ENCODE assay signal across 7 cellular contexts in genomic region chr1:151510020-151510405, GRCh38. TPM values are rescaled to one million over a fixed set of nuclear protein-coding genes. Genes with fewer than 3 reads are reported as not detected.
DNase-seq lines count a peak whose midpoint lies in the region; ATAC-seq and TF ChIP-seq lines count a peak whose summit lies in the region.

No MANE protein-coding gene starts in this region.

- no peaks in the 10 kb centered on the region for H3K9me2 ChIP-seq in GM23338 (ENCODE audit: insufficient read depth)

- H3K4me3 ChIP-seq in GM23338 = peak overlapping the region; percentile 91

- TF ChIP-seq CTCF in GM23338 (conservative IDR thresholded peaks at IDR 0.05; ENCODE audit: low read depth in 2 of 2) (no peak), endothelial cell (IDR thresholded peaks at IDR 0.05; ENCODE audit: unreplicated experiment) (no peak), neural crest cell (conservative IDR thresholded peaks at IDR 0.05) (no peak)

- peaks cover 9% of the 10 kb centered on the region for H3K27me3 Mint-ChIP-seq in GM23338 (ENCODE audit: insufficient read depth, low read depth, poor library complexity)
- peaks cover 6% of the 10 kb centered on the region for H3K27me3 Mint-ChIP-seq in endothelial cell (ENCODE audit: unreplicated experiment)
- peaks cover 21% of the 10 kb centered on the region for H3K27me3 Mint-ChIP-seq in neural crest cell (ENCODE audit: low read depth)

- H3K27ac Mint-ChIP-seq in GM23338 (peak overlapping the region; percentile 87), endothelial cell (ENCODE audit: unreplicated experiment) (no peak overlapping the region), neural crest cell (ENCODE audit: unreplicated experiment) (no peak overlapping the region)

- H3K27me3 ChIP-seq in GM23338 (ENCODE audit: insufficient read depth) = no peaks in the 10 kb centered on the region

- H3K36me3 Mint-ChIP-seq in GM23338 (ENCODE audit: low read depth) (no peaks in the 10 kb centered on the region; the same call in 1 of the 3 replicates), endothelial cell (ENCODE audit: low read depth, unreplicated experiment) (peaks cover 17% of the 10 kb centered on the region), neural crest cell (ENCODE audit: low read depth) (no peaks in the 10 kb centered on the region)

- H3K27ac ChIP-seq in GM23338 (ENCODE audit: low read depth) = peak overlapping the region; percentile 99

- no peaks in the 10 kb centered on the region for H3K9me3 Mint-ChIP-seq in GM23338
- H3K9me3 Mint-ChIP-seq in endothelial cell (ENCODE audit: unreplicated experiment) = no peaks in the 10 kb centered on the region
- H3K9me3 Mint-ChIP-seq in neural crest cell = no peaks in the 10 kb centered on the region

- peaks cover 35% of the 10 kb centered on the region for H3K4me1 ChIP-seq in GM23338 (ENCODE audit: insufficient read depth)

- H3K4me2 ChIP-seq in GM23338 = peak overlapping the region; percentile 83

- no peak overlapping the region for H2AFZ ChIP-seq in GM23338

- no peaks in the 10 kb centered on the region for H3K36me3 ChIP-seq in GM23338 (ENCODE audit: insufficient read depth)

- peaks cover 28% of the 10 kb centered on the region for H3K4me1 Mint-ChIP-seq in GM23338
- H3K4me1 Mint-ChIP-seq in endothelial cell (ENCODE audit: unreplicated experiment) = peaks cover 35% of the 10 kb centered on the region
- peaks cover 39% of the 10 kb centered on the region for H3K4me1 Mint-ChIP-seq in neural crest cell

- H4K20me1 ChIP-seq in GM23338 (replicated peaks; ENCODE audit: insufficient read depth) = peaks cover 7% of the 10 kb centered on the region; the same call in 1 of the 2 replicates

- DNase-seq in GM23338 (ENCODE audit: low spot score) (peak; percentile 83), NCI-H526 treated with DMSO at 0.1 percent for 48 hours (lab: John Stamatoyannopoulos, UW) (peak; percentile 96), endothelial cell (ENCODE audit: low spot score) (no peak), neural crest cell (ENCODE audit: low read depth, low spot score) (no peak), epidermal melanocyte (ENCODE audit: insufficient read length, low spot score) (no peak), NOMO-1 treated with dmso at 0.1 percent for 144 hours (lab: John Stamatoyannopoulos, UW; ENCODE audit: unreplicated experiment) (no peak)

- H3K4me3 Mint-ChIP-seq in GM23338 = peak overlapping the region; percentile 85
- peak overlapping the region; percentile 97 for H3K4me3 Mint-ChIP-seq in endothelial cell (ENCODE audit: unreplicated experiment)
- peak overlapping the region; percentile 96 for H3K4me3 Mint-ChIP-seq in neural crest cell

- H3K79me2 ChIP-seq in GM23338 (replicated peaks; ENCODE audit: insufficient read depth) = peaks cover 17% of the 10 kb centered on the region

- ATAC-seq in GM23338 (peak; percentile 19), GM19035 (IDR thresholded peaks at IDR 0.05; ENCODE audit: unreplicated experiment) (no peak)

- H3F3A ChIP-seq in GM23338 (replicated peaks; ENCODE audit: low read depth) = peaks cover 37% of the 10 kb centered on the region

TF ChIP-seq in GM23338, 12 proteins besides CTCF, POLR2A, EP300 and RAD21:
- TF ChIP-seq ETS1 (IDR thresholded peaks at IDR 0.05) (no peak), ZNF462 (CRISPR knock-in tag; IDR thresholded peaks at IDR 0.05) (peak; percentile 54; the same call in 1 of the 2 replicates)

RNA-seq across cellular contexts. Expression of gene CGN, which starts 1.2 kb away (rescaled TPM):
- 37.0 and 46.1 TPM in 2 replicates for total RNA-seq in GM23338 (2014; rRNA removed; shearing (Covaris generic))
- polyA plus RNA-seq in GM23338 (2016; fragmentation: Nextera tagmentation; extraction: Ambion mirVana) = 11.8 and 13.9 TPM in 2 replicates
- total RNA-seq in endothelial cell (ENCODE audit: unreplicated experiment) (50.7 TPM), neural crest cell (6.7 and 7.2 TPM in 2 replicates)

RNA-seq across cellular contexts. Expression of gene TUFT1, which starts 30.1 kb away (rescaled TPM):
- 10.4 and 11.9 TPM in 2 replicates for total RNA-seq in GM23338 (2014; rRNA removed; shearing (Covaris generic))
- polyA plus RNA-seq in GM23338 (2016; fragmentation: Nextera tagmentation; extraction: Ambion mirVana) = 5.6 and 6.0 TPM in 2 replicates
- total RNA-seq in endothelial cell (ENCODE audit: unreplicated experiment) = 11.2 TPM
- 7.5 TPM in 2 replicates for total RNA-seq in neural crest cell

RNA-seq across cellular contexts. Expression of gene POGZ, which starts 50.7 kb away (rescaled TPM):
- total RNA-seq in GM23338 (2014; rRNA removed; shearing (Covaris generic)) = 65.1 and 72.5 TPM in 2 replicates
- 34.7 and 47.0 TPM in 2 replicates for polyA plus RNA-seq in GM23338 (2016; fragmentation: Nextera tagmentation; extraction: Ambion mirVana)
- total RNA-seq in endothelial cell (ENCODE audit: unreplicated experiment) = 132 TPM
- 145 and 158 TPM in 2 replicates for total RNA-seq in neural crest cell

Comparison
In these comparisons a context has a peak if more than half of its experiments do, and no peak if none do; other contexts are left out.
1. DNase-seq: peak in GM23338 (single experiment) and NCI-H526 treated with DMSO at 0.1 percent for 48 hours (single experiment); none in endothelial cell (single experiment), neural crest cell (single experiment), epidermal melanocyte (single experiment) and NOMO-1 treated with dmso at 0.1 percent for 144 hours (single experiment).
2. Peak in every context shown above with its lines, with median percentiles within 50 percentile points of each other: H3K4me3 Mint-ChIP-seq.